In genomic region chr22:42294034-42294985, GRCh38 we compare ENCODE assay signal across 1 cellular context.
A peak's percentile ranks its signal among the peaks of the same experiment; 100 is the strongest.
TF ChIP-seq lines count a peak whose summit lies in the region.

No MANE protein-coding gene starts in this region.

TF ChIP-seq in HEK293, 187 proteins besides CTCF, POLR2A, EP300 and RAD21 (continued from another document and continues in another):
- TF ChIP-seq ZNF202 (tag by site-specific recombination; IDR thresholded peaks at IDR 0.05; ENCODE audit: borderline replicate concordance) (no peak), ZNF433 (tag by site-specific recombination; IDR thresholded peaks at IDR 0.05; ENCODE audit: low read depth) (no peak), ZNF623 (tag by site-specific recombination; IDR thresholded peaks at IDR 0.05) (no peak), ZNF280D (tag by site-specific recombination; IDR thresholded peaks at IDR 0.05) (no peak), ZNF530 (tag by site-specific recombination; IDR thresholded peaks at IDR 0.05; ENCODE audit: low read depth) (no peak), KLF7 (tag by site-specific recombination; IDR thresholded peaks at IDR 0.05; ENCODE audit: borderline replicate concordance) (peak; percentile 29; the same call in 1 of the 2 replicates), ZNF560 (tag by site-specific recombination; IDR thresholded peaks at IDR 0.05; ENCODE audit: borderline replicate concordance) (no peak), KLF16 (tag by site-specific recombination; IDR thresholded peaks at IDR 0.05) (no peak), ZNF561 (tag by site-specific recombination; IDR thresholded peaks at IDR 0.05; ENCODE audit: borderline replicate concordance) (no peak), ZNF621 (tag by site-specific recombination; IDR thresholded peaks at IDR 0.05) (no peak), ZNF521 (tag by site-specific recombination; IDR thresholded peaks at IDR 0.05) (no peak), ZNF76 (tag by site-specific recombination; IDR thresholded peaks at IDR 0.05; ENCODE audit: borderline replicate concordance, low read depth) (no peak), SALL2 (tag by site-specific recombination; IDR thresholded peaks at IDR 0.05; ENCODE audit: borderline replicate concordance) (no peak), EGR2 (tag by site-specific recombination; IDR thresholded peaks at IDR 0.05; ENCODE audit: low read depth) (no peak), KLF10 (tag by site-specific recombination; IDR thresholded peaks at IDR 0.05) (no peak), ZBTB7A (tag by site-specific recombination; IDR thresholded peaks at IDR 0.05; ENCODE audit: low read depth) (no peak), ZBTB8A (tag by site-specific recombination; IDR thresholded peaks at IDR 0.05) (peak; percentile 34; the same call in 1 of the 2 replicates), ZNF354C (tag by site-specific recombination; IDR thresholded peaks at IDR 0.05; ENCODE audit: borderline replicate concordance, low read depth) (no peak), ZNF626 (tag by site-specific recombination; IDR thresholded peaks at IDR 0.05) (no peak), KLF8 (tag by site-specific recombination; IDR thresholded peaks at IDR 0.05) (peak; percentile 18; the same call in 1 of the 2 replicates), HIC1 (tag by site-specific recombination; IDR thresholded peaks at IDR 0.05) (no peak), ZNF670 (tag by site-specific recombination; IDR thresholded peaks at IDR 0.05; ENCODE audit: low read depth) (no peak), OSR2 (tag by site-specific recombination; IDR thresholded peaks at IDR 0.05) (0 out of 2 replicates have a peak, but pooled peaks have one; percentile 26), ZNF664 (tag by site-specific recombination; IDR thresholded peaks at IDR 0.05) (no peak), ZNF596 (tag by site-specific recombination; IDR thresholded peaks at IDR 0.05) (no peak), ZNF148 (tag by site-specific recombination; IDR thresholded peaks at IDR 0.05; ENCODE audit: borderline replicate concordance) (no peak), ZBTB21 (tag by site-specific recombination; IDR thresholded peaks at IDR 0.05) (no peak), ZNF175 (tag by site-specific recombination; IDR thresholded peaks at IDR 0.05) (no peak), ZNF398 (tag by site-specific recombination; IDR thresholded peaks at IDR 0.05) (peak; percentile 38; the same call in 1 of the 2 replicates), ELK4 (IDR thresholded peaks at IDR 0.05; ENCODE audit: borderline replicate concordance, low read depth, low read length) (no peak), ZBTB10 (tag by site-specific recombination; IDR thresholded peaks at IDR 0.05) (no peak), ZNF610 (tag by site-specific recombination; IDR thresholded peaks at IDR 0.05; ENCODE audit: borderline replicate concordance) (no peak), ZNF48 (tag by site-specific recombination; IDR thresholded peaks at IDR 0.05) (no peak), ZNF19 (tag by site-specific recombination; IDR thresholded peaks at IDR 0.05; ENCODE audit: low read depth) (no peak), ZNF132 (tag by site-specific recombination; IDR thresholded peaks at IDR 0.05; ENCODE audit: borderline replicate concordance) (no peak), ZNF514 (tag by site-specific recombination; IDR thresholded peaks at IDR 0.05) (no peak), ATF2 (tag by site-specific recombination; IDR thresholded peaks at IDR 0.05; ENCODE audit: low read depth) (no peak), ZEB2 (tag by site-specific recombination; IDR thresholded peaks at IDR 0.05) (no peak), ZNF654 (tag by site-specific recombination; IDR thresholded peaks at IDR 0.05; ENCODE audit: low read depth) (no peak), ZNF366 (tag by site-specific recombination; conservative IDR thresholded peaks at IDR 0.05) (no peak), ZNF274 (IDR thresholded peaks at IDR 0.05; ENCODE audit: low read length) (no peak), ZNF274 (tag by site-specific recombination; IDR thresholded peaks at IDR 0.05; ENCODE audit: borderline replicate concordance) (no peak), ZNF585B (tag by site-specific recombination; IDR thresholded peaks at IDR 0.05) (no peak), ZNF639 (tag by site-specific recombination; IDR thresholded peaks at IDR 0.05) (no peak), ZBTB17 (tag by site-specific recombination; IDR thresholded peaks at IDR 0.05) (no peak), IKZF3 (tag by site-specific recombination; IDR thresholded peaks at IDR 0.05) (peak; percentile 27; the same call in 1 of the 2 replicates), GFI1B (tag by site-specific recombination; IDR thresholded peaks at IDR 0.05) (no peak), ZSCAN30 (tag by site-specific recombination; IDR thresholded peaks at IDR 0.05) (no peak), TCF7L2 (IDR thresholded peaks at IDR 0.05; ENCODE audit: borderline replicate concordance, low read depth, low read length) (no peak), ZNF391 (tag by site-specific recombination; IDR thresholded peaks at IDR 0.05; ENCODE audit: borderline replicate concordance, low read depth) (no peak), YY1 (tag by site-specific recombination; IDR thresholded peaks at IDR 0.05) (no peak), ZNF350 (tag by site-specific recombination; IDR thresholded peaks at IDR 0.05) (no peak), ZNF404 (tag by site-specific recombination; IDR thresholded peaks at IDR 0.05) (no peak)
